In the genomic region with DNA sequence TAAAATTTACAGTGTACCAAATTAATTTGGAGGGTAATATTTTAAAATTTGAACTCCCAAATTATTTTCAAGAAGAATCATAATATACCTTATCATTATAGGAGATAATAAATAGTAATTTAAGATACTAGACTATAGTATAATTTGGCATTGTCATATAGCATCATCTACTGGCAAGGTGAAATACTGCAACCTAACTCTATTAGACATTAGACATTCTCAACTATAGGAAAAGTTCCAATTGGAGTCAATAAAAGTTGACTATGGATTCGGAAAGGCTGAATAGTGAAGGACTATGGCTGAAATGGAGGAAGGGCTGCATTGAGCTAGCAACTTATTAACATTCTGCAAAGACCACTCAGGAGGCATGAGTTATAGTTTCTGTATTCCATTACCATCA, we compare ENCODE assay signal across 14 cellular contexts.
DNase-seq lines count a peak whose midpoint lies in the region; ATAC-seq, FAIRE-seq and TF ChIP-seq lines count a peak whose summit lies in the region.
"Had no signal": no experiment of that assay in that cellular context is flagged by ENCODE, and none has a peak within 500 bp of the region (broad histone marks: within the 10 kb centered on the region; RNA-seq: fewer than 3 reads in every experiment).

No MANE protein-coding gene starts in this region.

- no peaks in the 10 kb centered on the region for H3K79me1 ChIP-seq in IMR-90 (ENCODE audit: low read depth in 1 of 2, low read length in 2 of 2)

- H2BK20ac ChIP-seq in IMR-90 (ENCODE audit: low read depth, low read length), result no peak overlapping the region

- no peak overlapping the region for H3K4me2 ChIP-seq in IMR-90 (ENCODE audit: low read depth, low read length)

- no peak overlapping the region for H3K4me3 Mint-ChIP-seq in activated naive CD8-positive, alpha-beta T cell treated with anti-CD3 and anti-CD28 coated beads, Interleukin-2, amount 50 U/mL, for 24 hours
- H3K4me3 Mint-ChIP-seq: activated naive CD4-positive, alpha-beta T cell treated with anti-CD3 and anti-CD28 coated beads for 36 hours; stimulated activated naive CD8-positive, alpha-beta T cell treated with anti-CD3 and anti-CD28 coated beads, Interleukin-15, Interleukin-2, amounts not matched to agents 100 ng/mL and 50 ng/mL, for 24 hours had no signal

- no peaks in the 10 kb centered on the region for H3K27me3 Mint-ChIP-seq in activated naive CD8-positive, alpha-beta T cell treated with anti-CD3 and anti-CD28 coated beads, Interleukin-2, amount 50 U/mL, for 24 hours
- H3K27me3 Mint-ChIP-seq: stimulated activated naive CD8-positive, alpha-beta T cell treated with anti-CD3 and anti-CD28 coated beads, Interleukin-15, Interleukin-2, amounts not matched to agents 100 ng/mL and 50 ng/mL, for 24 hours had no signal

- no peak overlapping the region for H4K5ac ChIP-seq in IMR-90 (ENCODE audit: low read depth, low read length)

- H3K9me1 ChIP-seq in IMR-90 (ENCODE audit: insufficient read depth, low read length), result no peaks in the 10 kb centered on the region

- peaks cover 4% of the 10 kb centered on the region for H3K36me3 Mint-ChIP-seq in activated naive CD8-positive, alpha-beta T cell treated with anti-CD3 and anti-CD28 coated beads, Interleukin-2, amount 50 U/mL, for 24 hours (ENCODE audit: low read depth)

- no peak overlapping the region for H2BK15ac ChIP-seq in IMR-90 (ENCODE audit: low read depth, low read length)

- H3K27ac Mint-ChIP-seq in activated naive CD8-positive, alpha-beta T cell treated with anti-CD3 and anti-CD28 coated beads, Interleukin-2, amount 50 U/mL, for 24 hours, result no peak overlapping the region
- H3K27ac Mint-ChIP-seq: activated naive CD4-positive, alpha-beta T cell treated with anti-CD3 and anti-CD28 coated beads for 36 hours; stimulated activated naive CD8-positive, alpha-beta T cell treated with anti-CD3 and anti-CD28 coated beads, Interleukin-15, Interleukin-2, amounts not matched to agents 100 ng/mL and 50 ng/mL, for 24 hours had no signal

- H2AFZ ChIP-seq in IMR-90 (replicated peaks; ENCODE audit: low read length, poor library complexity), result no peak overlapping the region

- no peaks in the 10 kb centered on the region for H3K36me3 ChIP-seq in BE2C
- H3K36me3 ChIP-seq in IMR-90 (ENCODE audit: control insufficient read depth, insufficient read depth, low read length), result no peaks in the 10 kb centered on the region; the same call in 1 of the 2 replicates
- no peaks in the 10 kb centered on the region for H3K36me3 ChIP-seq in kidney (ENCODE audit: control insufficient read depth in 1 of 2, insufficient read depth in 2 of 2, low read length in 2 of 2)

- BruUV-seq in IMR-90 (replicated peaks; lab: Mats Ljungman, UMichigan), result no TSS peak

- in situ Hi-C loops in IMR-90 (cut with MboI; ENCODE audit: low sequenced_read_pairs), result no loop called here

- no peak overlapping the region for H3K18ac ChIP-seq in IMR-90 (ENCODE audit: low read depth, low read length)

- TF ChIP-seq RAD21 in IMR-90 (IDR thresholded peaks at IDR 0.05; ENCODE audit: low read length), result peak; percentile 40

- H3K27ac ChIP-seq in IMR-90 (ENCODE audit: insufficient read depth, low read length), result no peak overlapping the region
- H3K27ac ChIP-seq in kidney (ENCODE audit: low read depth in 2 of 2, low read length in 2 of 2), result no peak overlapping the region
- H3K27ac ChIP-seq: right atrium auricular region had no signal

- peaks cover 9% of the 10 kb centered on the region for H3K9me3 Mint-ChIP-seq in activated naive CD8-positive, alpha-beta T cell treated with anti-CD3 and anti-CD28 coated beads, Interleukin-2, amount 50 U/mL, for 24 hours

- dilution Hi-C loops in IMR-90 (cut with HindIII; ENCODE audit: low sequenced_read_pairs, unreplicated experiment), result no loop called here

- no peaks in the 10 kb centered on the region for H3K27me3 ChIP-seq in BE2C
- no peaks in the 10 kb centered on the region for H3K27me3 ChIP-seq in IMR-90 (ENCODE audit: control insufficient read depth, insufficient read depth, low read length)
- H3K27me3 ChIP-seq: right atrium auricular region had no signal

- no peak overlapping the region for H2BK5ac ChIP-seq in IMR-90 (ENCODE audit: low read depth, low read length, poor library complexity, severe bottlenecking)

- no peak overlapping the region for H3K4ac ChIP-seq in IMR-90 (ENCODE audit: low read depth, low read length)

- no peak for TF ChIP-seq POLR2A in IMR-90 (IDR thresholded peaks at IDR 0.05; ENCODE audit: low read depth, low read length)

- no peak overlapping the region for H3K56ac ChIP-seq in IMR-90 (ENCODE audit: extremely low read depth, insufficient read depth, low read length)

- H4K20me1 ChIP-seq in IMR-90 (ENCODE audit: insufficient read depth, low read length), result no peaks in the 10 kb centered on the region

- POLR2A ChIA-PET in IMR-90 (lab: Charles Lee; ENCODE audit: unreplicated experiment), result no interaction called here

- H4K8ac ChIP-seq in IMR-90 (ENCODE audit: low read depth in 2 of 2, low read length in 2 of 2), result no peak overlapping the region

- DNase-seq in BE2C, result no peak
- DNase-seq in IMR-90, result no peak
- DNase-seq in kidney, result no peak
- DNase-seq in middle frontal gyrus (ENCODE audit: extremely low spot score, low spot score), result no peak
- DNase-seq in iPS-NIHi7 (ENCODE audit: extremely low spot score), result no peak
- no peak for DNase-seq in activated naive CD8-positive, alpha-beta T cell treated with anti-CD3 and anti-CD28 coated beads, Interleukin-2, amount 50 U/mL, for 24 hours
- DNase-seq: activated CD8-positive, alpha-beta memory T cell treated with anti-CD3 and anti-CD28 coated beads for 24 hours; activated naive CD4-positive, alpha-beta T cell treated with anti-CD3 and anti-CD28 coated beads for 36 hours; C1 segment of cervical spinal cord; GF-D8 had no signal

- intact Hi-C loops in IMR-90 (cut with micrococcal nuclease), result no loop called here
- intact Hi-C loops in kidney (cut with DNase I), result no loop called here

- H3K9me3 ChIP-seq in BE2C (no peaks in the 10 kb centered on the region), IMR-90 (ENCODE audit: control insufficient read depth, insufficient read depth, low read length) (no peaks in the 10 kb centered on the region), kidney (ENCODE audit: control insufficient read depth in 1 of 2, low read length in 2 of 2) (peaks cover 0 to 3% of the 10 kb centered on the region in 2 donors)

- no peak overlapping the region for H3K23ac ChIP-seq in IMR-90 (ENCODE audit: low read depth, low read length)

- no peak overlapping the region for H2AK9ac ChIP-seq in IMR-90 (replicated peaks; ENCODE audit: low read depth, low read length, poor library complexity)

- no peak overlapping the region for H4K91ac ChIP-seq in IMR-90 (ENCODE audit: insufficient read depth, low read depth, low read length)

- no peak overlapping the region for H3K14ac ChIP-seq in IMR-90 (replicated peaks; ENCODE audit: low read depth, low read length)

- CTCF ChIA-PET in IMR-90 (lab: Yijun Ruan, JAX), result interaction anchor here (0.5 kb wide), 1 partner anchor 14 kb away, joined by 3 read pairs; no protein-coding TSS in a partner anchor

- no peak overlapping the region for H2BK120ac ChIP-seq in IMR-90 (ENCODE audit: low read depth, low read length)

- TF ChIP-seq CTCF in BE2C (IDR thresholded peaks at IDR 0.05; ENCODE audit: low read depth, low read length), result peak; percentile 53
- TF ChIP-seq CTCF in IMR-90 (conservative IDR thresholded peaks at IDR 0.05; ENCODE audit: low read depth, low read length), result peak; percentile 42
- TF ChIP-seq CTCF in kidney (IDR thresholded peaks at IDR 0.05; ENCODE audit: borderline replicate concordance, extremely low read depth, insufficient read depth), result peak; percentile 11

- no CpG with 5 or more reads among the region's 1 CpG for WGBS in IMR-90 (ENCODE audit: extremely low coverage in 2 of 2, insufficient read length in 1 of 2), 2 experiments

- FAIRE-seq in TTC549 (lab: Jason Lieb, UNC), result peak; percentile 56
- FAIRE-seq in kidney (lab: Jason Lieb, UNC), result peak; percentile 68

- H3K4me1 ChIP-seq in BE2C, result no peaks in the 10 kb centered on the region
- 0 out of 2 replicates have a peak, but pooled peaks cover 2% of the 10 kb centered on the region for H3K4me1 ChIP-seq in IMR-90 (ENCODE audit: control insufficient read depth, insufficient read depth, low read length)
- no peaks in the 10 kb centered on the region for H3K4me1 ChIP-seq in kidney (ENCODE audit: control insufficient read depth in 1 of 2, insufficient read depth in 1 of 2, low read depth in 1 of 2, low read length in 2 of 2)
- H3K4me1 ChIP-seq: right atrium auricular region had no signal

- H2AK5ac ChIP-seq in IMR-90 (ENCODE audit: low read depth, low read length), result no peak overlapping the region

- H3K4me1 Mint-ChIP-seq in activated naive CD8-positive, alpha-beta T cell treated with anti-CD3 and anti-CD28 coated beads, Interleukin-2, amount 50 U/mL, for 24 hours, result no peaks in the 10 kb centered on the region

- no peak overlapping the region for H3K4me3 ChIP-seq in BE2C (ENCODE audit: low read depth, low read length)
- no peak overlapping the region for H3K4me3 ChIP-seq in IMR-90 (ENCODE audit: insufficient read depth, low read depth, low read length)
- H3K4me3 ChIP-seq in kidney (ENCODE audit: low read length in 2 of 2), result no peak overlapping the region
- H3K4me3 ChIP-seq: right atrium auricular region had no signal

- ATAC-seq in IMR-90 (ENCODE audit: low read depth), result no peak
- ATAC-seq in GM19035 (IDR thresholded peaks at IDR 0.05; ENCODE audit: unreplicated experiment), result no peak
- ATAC-seq in activated naive CD8-positive, alpha-beta T cell treated with anti-CD3 and anti-CD28 coated beads, Interleukin-2, amount 50 U/mL, for 24 hours, result no peak

- H3K9ac ChIP-seq in IMR-90 (ENCODE audit: low read depth, low read length) (no peak overlapping the region), kidney (ENCODE audit: low read length in 2 of 2) (no peak overlapping the region)

TF ChIP-seq in IMR-90, 13 proteins besides CTCF, POLR2A, EP300 and RAD21:
- peak; percentile 13; the same call in 1 of the 2 replicates for TF ChIP-seq SMC3 (IDR thresholded peaks at IDR 0.05; ENCODE audit: low read depth, low read length)
- no peak for TF ChIP-seq RFX5 (IDR thresholded peaks at IDR 0.05; ENCODE audit: low read depth, low read length)
- no peak for TF ChIP-seq BHLHE40 (IDR thresholded peaks at IDR 0.05; ENCODE audit: low read depth, low read length)
- TF ChIP-seq FOS (IDR thresholded peaks at IDR 0.05; ENCODE audit: low read depth, low read length), result no peak
- TF ChIP-seq, protein P1, sequence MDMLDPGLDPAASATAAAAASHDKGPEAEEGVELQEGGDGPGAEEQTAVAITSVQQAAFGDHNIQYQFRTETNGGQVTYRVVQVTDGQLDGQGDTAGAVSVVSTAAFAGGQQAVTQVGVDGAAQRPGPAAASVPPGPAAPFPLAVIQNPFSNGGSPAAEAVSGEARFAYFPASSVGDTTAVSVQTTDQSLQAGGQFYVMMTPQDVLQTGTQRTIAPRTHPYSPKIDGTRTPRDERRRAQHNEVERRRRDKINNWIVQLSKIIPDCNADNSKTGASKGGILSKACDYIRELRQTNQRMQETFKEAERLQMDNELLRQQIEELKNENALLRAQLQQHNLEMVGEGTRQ (IDR thresholded peaks at IDR 0.05; ENCODE audit: low read depth, low read length), result no peak
- no peak for TF ChIP-seq CEBPB (IDR thresholded peaks at IDR 0.05; ENCODE audit: low read depth, low read length)
- no peak for TF ChIP-seq MXI1 (IDR thresholded peaks at IDR 0.05; ENCODE audit: borderline replicate concordance, low read depth, low read length)
